13 cellular contexts compared by ENCODE assay signal in the genomic region with DNA sequence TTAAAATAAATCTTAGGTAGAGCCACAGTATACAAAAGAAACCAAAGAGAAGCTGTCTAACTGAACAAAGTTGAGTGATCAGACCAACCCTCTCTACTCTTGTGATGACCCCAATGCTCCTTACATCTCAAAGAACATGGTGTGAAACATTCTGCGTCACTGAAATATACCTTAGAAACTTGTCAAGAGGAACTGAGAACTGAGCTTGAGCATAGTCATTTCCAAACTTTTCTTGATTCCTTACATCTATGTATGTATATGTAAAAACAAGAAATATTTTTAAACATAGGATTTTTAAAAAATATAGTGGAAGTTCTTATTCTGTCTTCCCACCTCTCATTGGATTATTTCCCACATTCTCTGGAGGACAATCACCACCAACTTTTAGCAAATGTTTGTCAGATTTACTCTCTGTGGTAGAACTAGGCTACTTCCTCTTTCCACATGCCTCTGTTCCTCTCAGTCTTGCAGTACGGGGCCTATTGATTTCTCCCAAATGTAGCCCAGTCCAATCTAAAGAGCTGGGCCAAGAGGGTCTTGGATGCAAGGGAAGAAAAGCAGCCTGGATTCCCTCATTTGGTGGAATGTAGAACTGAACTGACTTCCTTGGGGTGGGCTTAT.
DNase-seq lines count a peak whose midpoint lies in the region; ATAC-seq and TF ChIP-seq lines count a peak whose summit lies in the region.
"Had no signal": no experiment of that assay in that cellular context is flagged by ENCODE, and none has a peak within 500 bp of the region (broad histone marks: within the 10 kb centered on the region; RNA-seq: fewer than 3 reads in every experiment).

No MANE protein-coding gene starts in this region.

- no peaks in the 10 kb centered on the region for H3K4me1 Mint-ChIP-seq in T-helper 17 cell

- ATAC-seq in GM19372 (IDR thresholded peaks at IDR 0.05; ENCODE audit: low read depth, unreplicated experiment) = peak; percentile 99
- ATAC-seq in HG02852 (IDR thresholded peaks at IDR 0.05; ENCODE audit: unreplicated experiment) = peak; percentile 98
- peak; percentile 99 for ATAC-seq in HG03565 (IDR thresholded peaks at IDR 0.05; ENCODE audit: unreplicated experiment)
- ATAC-seq in T-helper 17 cell = no peak
- ATAC-seq: left lobe of liver had no signal

- H3K4me3 Mint-ChIP-seq in T-helper 17 cell = no peak overlapping the region

- no peaks in the 10 kb centered on the region for H3K9me3 ChIP-seq in T-helper 17 cell (ENCODE audit: control insufficient read depth, low read length, poor library complexity, severe bottlenecking)

- H3K27ac ChIP-seq in substantia nigra (ENCODE audit: low read depth, low read length, poor library complexity, severe bottlenecking) = no peak overlapping the region
- H3K27ac ChIP-seq: epithelial cell of prostate had no signal

- H3K36me3 Mint-ChIP-seq in T-helper 17 cell (ENCODE audit: low read depth) = no peaks in the 10 kb centered on the region

- DNase-seq in GM10266 (ENCODE audit: extremely low spot score) = peak; percentile 39
- DNase-seq in 8988T = no peak
- DNase-seq in DMS79 treated with DMSO at 0.1 percent for 48 hours (lab: John Stamatoyannopoulos, UW) = no peak
- DNase-seq in T-helper 17 cell = no peak
- DNase-seq in substantia nigra (lab: John Stamatoyannopoulos, UW) = no peak
- DNase-seq: aorta, NCI-H2171, posterior cingulate gyrus had no signal

- TF ChIP-seq CTCF in GM10266 (IDR thresholded peaks at IDR 0.05; ENCODE audit: control insufficient read depth, insufficient read depth, low read depth, missing control alignments) = no peak

- H3K27me3 Mint-ChIP-seq in T-helper 17 cell = peaks cover 4% of the 10 kb centered on the region

- no peak overlapping the region for H3K27ac Mint-ChIP-seq in T-helper 17 cell
